Comparison of ENCODE assay signal across 23 cellular contexts in the genomic region with DNA sequence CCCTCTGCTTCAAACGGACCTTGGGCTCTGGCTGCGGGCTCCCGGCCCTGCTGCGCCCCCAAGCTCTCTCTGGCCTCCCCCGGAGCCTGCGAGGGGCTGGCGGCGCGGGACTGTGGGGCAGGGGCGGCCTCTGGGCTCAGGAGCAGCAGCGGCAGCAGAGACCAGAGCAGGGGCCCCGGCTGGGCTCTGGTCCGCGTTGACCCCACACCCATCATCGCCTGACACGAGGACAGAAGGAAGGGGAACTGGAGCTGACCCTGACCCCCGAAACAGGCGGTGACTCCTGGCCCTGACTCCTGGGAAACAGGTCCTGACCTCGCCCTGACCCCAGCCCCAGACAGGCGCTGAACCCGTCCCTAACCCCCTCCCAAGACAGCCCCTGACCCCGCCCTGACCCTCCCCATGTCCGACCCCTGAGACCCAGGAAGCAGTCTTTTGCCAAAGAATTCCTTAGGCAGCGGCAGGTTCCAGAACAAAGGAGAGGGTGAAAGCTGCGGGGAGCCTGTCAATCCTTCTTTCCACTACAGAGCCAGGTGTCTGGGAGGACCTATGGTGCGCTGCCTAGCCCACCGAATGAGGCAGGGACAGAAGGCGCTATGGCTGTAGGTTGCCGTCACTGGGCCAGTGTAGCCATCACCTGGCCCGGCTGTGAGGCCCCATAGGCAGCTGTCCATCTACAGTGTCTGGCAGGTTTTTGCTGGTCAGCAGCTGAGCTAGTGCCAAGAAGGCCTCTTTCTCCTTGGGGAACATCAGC.
"Had no signal": no experiment of that assay in that cellular context is flagged by ENCODE, and none has a peak within 500 bp of the region (broad histone marks: within the 10 kb centered on the region; RNA-seq: fewer than 3 reads in every experiment).

No MANE protein-coding gene starts in this region.

- H3K4me1 ChIP-seq: psoas muscle, stomach, suprapubic skin, uterus had no signal

- H3K4me3 ChIP-seq: ovary, psoas muscle, stomach, suprapubic skin, tibial nerve, uterus had no signal

- H3K4me1 Mint-ChIP-seq: activated naive CD8-positive, alpha-beta T cell treated with anti-CD3 and anti-CD28 coated beads for 36 hours had no signal

- H3K27me3 ChIP-seq: ovary, suprapubic skin, tibial nerve, uterus had no signal

- H3K9me3 ChIP-seq: ovary, psoas muscle, stomach, suprapubic skin, tibial nerve, uterus had no signal

- H3K27ac Mint-ChIP-seq: activated naive CD8-positive, alpha-beta T cell treated with anti-CD3 and anti-CD28 coated beads for 36 hours; activated T-helper 2 cell treated with anti-CD3 and anti-CD28 coated beads, Interferon-gamma antibody, Interleukin-2, Interleukin-4, amounts not matched to agents 10 μg/mL and 5 μg/mL and 100 μg/mL, durations not matched to agents 14 hours and 24 hours and 36 hours; T-helper 1 cell treated with Interleukin-12 subunit alpha and Interleukin-12 subunit beta and Interleukin-4 antibody, amounts not matched to agents 30 μg/mL and 1 μg/mL, for 36 hours had no signal

- H3K27me3 Mint-ChIP-seq: activated naive CD8-positive, alpha-beta T cell treated with anti-CD3 and anti-CD28 coated beads for 36 hours had no signal

- H3K9me3 Mint-ChIP-seq: activated naive CD8-positive, alpha-beta T cell treated with anti-CD3 and anti-CD28 coated beads for 36 hours; activated T-cell treated with anti-CD3 and anti-CD28 coated beads, Interleukin-2, amount 50 U/mL, for 4 hours; activated T-helper 2 cell treated with anti-CD3 and anti-CD28 coated beads, Interferon-gamma antibody, Interleukin-2, Interleukin-4, amounts not matched to agents 10 μg/mL and 5 μg/mL and 100 μg/mL, durations not matched to agents 14 hours and 24 hours and 36 hours; T-helper 1 cell treated with Interleukin-12 subunit alpha and Interleukin-12 subunit beta and Interleukin-4 antibody, amounts not matched to agents 30 μg/mL and 1 μg/mL, for 36 hours had no signal

- H3K36me3 ChIP-seq: ovary, stomach, suprapubic skin, tibial nerve, uterus had no signal

- H3K27ac ChIP-seq: ovary, psoas muscle, stomach, suprapubic skin, tibial nerve, uterus had no signal

- H3K36me3 Mint-ChIP-seq: activated naive CD8-positive, alpha-beta T cell treated with anti-CD3 and anti-CD28 coated beads for 36 hours had no signal

- DNase-seq: activated CD4-positive, alpha-beta T cell treated with anti-CD3 and anti-CD28 coated beads for 4 hours; activated CD4-positive, alpha-beta T cell treated with anti-CD3 and anti-CD28 coated beads, Interleukin-2, amount 50 U/mL, for 48 hours; activated CD4-positive, CD25-positive, alpha-beta regulatory T cell; activated CD8-positive, alpha-beta memory T cell treated with anti-CD3 and anti-CD28 coated beads, Interleukin-2, amount 50 U/mL, for 48 hours; activated naive CD4-positive, alpha-beta T cell treated with Interleukin-2 at 50 U/mL for 16 hours; activated naive CD8-positive, alpha-beta T cell treated with anti-CD3 and anti-CD28 coated beads for 36 hours; activated T-cell treated with anti-CD3 and anti-CD28 coated beads, Interleukin-2, amount 50 U/mL, for 4 hours; central memory CD4-positive, alpha-beta T cell; dermis blood vessel endothelial cell; effector CD8-positive, alpha-beta T cell; foreskin melanocyte; left ventricle myocardium superior; ovary; psoas muscle; right cardiac atrium; stimulated activated CD4-positive, alpha-beta T cell treated with anti-CD3 and anti-CD28 coated beads, Interleukin-4, amount 100 ng/mL, for 4 hours; stomach; T1000; uterus had no signal

- H3K4me3 Mint-ChIP-seq: activated naive CD8-positive, alpha-beta T cell treated with anti-CD3 and anti-CD28 coated beads for 36 hours; activated T-cell treated with anti-CD3 and anti-CD28 coated beads, Interleukin-2, amount 50 U/mL, for 4 hours; T-helper 1 cell treated with Interleukin-12 subunit alpha and Interleukin-12 subunit beta and Interleukin-4 antibody, amounts not matched to agents 30 μg/mL and 1 μg/mL, for 36 hours had no signal

- ATAC-seq: left ventricle myocardium superior, psoas muscle, right cardiac atrium had no signal
